9 cellular contexts compared by ENCODE assay signal in genomic region chr17:1197379-1197778, GRCh38. TPM values are rescaled to one million over a fixed set of nuclear protein-coding genes. Genes with fewer than 3 reads are reported as not detected.
DNase-seq lines count a peak whose midpoint lies in the region; ATAC-seq and TF ChIP-seq lines count a peak whose summit lies in the region.
"Had no signal": no experiment of that assay in that cellular context is flagged by ENCODE, and none has a peak within 500 bp of the region (broad histone marks: within the 10 kb centered on the region; RNA-seq: fewer than 3 reads in every experiment).

No MANE protein-coding gene starts in this region.

- H3K36me3 Mint-ChIP-seq in activated naive CD4-positive, alpha-beta T cell treated with anti-CD3 and anti-CD28 coated beads, Interleukin-2, amount 10 ng/mL, durations not matched to agents 7 days and 5 days = peaks cover 1% of the 10 kb centered on the region
- no peaks in the 10 kb centered on the region for H3K36me3 Mint-ChIP-seq in T-helper 17 cell (ENCODE audit: low read depth)

- H3K36me3 ChIP-seq in upper lobe of left lung = no peaks in the 10 kb centered on the region
- H3K36me3 ChIP-seq: SJSA1 had no signal

- no peak overlapping the region for H3K4me3 Mint-ChIP-seq in activated naive CD4-positive, alpha-beta T cell treated with anti-CD3 and anti-CD28 coated beads, Interleukin-2, amount 10 ng/mL, durations not matched to agents 7 days and 5 days
- H3K4me3 Mint-ChIP-seq in T-helper 17 cell = peak overlapping the region; percentile 70

- 44 to 64% methylated on average over 3 of the region's 3 CpGs for WGBS in upper lobe of left lung, 2 donors

- H3K27me3 Mint-ChIP-seq in activated naive CD4-positive, alpha-beta T cell treated with anti-CD3 and anti-CD28 coated beads, Interleukin-2, amount 10 ng/mL, durations not matched to agents 7 days and 5 days = peaks cover 21% of the 10 kb centered on the region
- H3K27me3 Mint-ChIP-seq in T-helper 17 cell = no peaks in the 10 kb centered on the region

- TF ChIP-seq POLR2A in upper lobe of left lung (IDR thresholded peaks at IDR 0.05) = peak in 1 of 4 donors; percentile 52

- TF ChIP-seq EP300 in upper lobe of left lung (IDR thresholded peaks at IDR 0.05) = peak in 2 of 4 donors; percentile 51 to 68

- peaks cover 58% of the 10 kb centered on the region for H3K4me1 Mint-ChIP-seq in activated naive CD4-positive, alpha-beta T cell treated with anti-CD3 and anti-CD28 coated beads, Interleukin-2, amount 10 ng/mL, durations not matched to agents 7 days and 5 days
- H3K4me1 Mint-ChIP-seq in T-helper 17 cell = peaks cover 25% of the 10 kb centered on the region

- H3K4me3 ChIP-seq in upper lobe of left lung = no peak overlapping the region
- H3K4me3 ChIP-seq: SJSA1 had no signal

- H3K9me3 Mint-ChIP-seq in activated naive CD4-positive, alpha-beta T cell treated with anti-CD3 and anti-CD28 coated beads, Interleukin-2, amount 10 ng/mL, durations not matched to agents 7 days and 5 days = no peaks in the 10 kb centered on the region

- CTCF ChIA-PET in activated naive CD4-positive, alpha-beta T cell treated with anti-CD3 and anti-CD28 coated beads, Interleukin-2, amount 10 ng/mL, durations not matched to agents 7 days and 5 days (lab: Charles Lee) = interaction anchor here (1.2 to 3.3 kb wide), 3 partner anchors 10 to 433 kb away, joined by 3 to 17 read pairs (median 15); no protein-coding TSS in a partner anchor

- H3K27ac ChIP-seq in upper lobe of left lung = peak overlapping the region; percentile 67 to 82 (median 76)
- H3K27ac ChIP-seq: SJSA1 had no signal

- H3K4me1 ChIP-seq in upper lobe of left lung = peaks cover 17 to 51% (median 26%) of the 10 kb centered on the region in 4 donors

- no peaks in the 10 kb centered on the region for H3K27me3 ChIP-seq in upper lobe of left lung
- H3K27me3 ChIP-seq: SJSA1 had no signal

- H3K9me3 ChIP-seq in T-helper 17 cell (ENCODE audit: control insufficient read depth, low read length, poor library complexity, severe bottlenecking) (no peaks in the 10 kb centered on the region), upper lobe of left lung (no peaks in the 10 kb centered on the region)
- H3K9me3 ChIP-seq: SJSA1 had no signal

- H3K27ac Mint-ChIP-seq in activated naive CD4-positive, alpha-beta T cell treated with anti-CD3 and anti-CD28 coated beads, Interleukin-2, amount 10 ng/mL, durations not matched to agents 7 days and 5 days = peak overlapping the region; percentile 87
- peak overlapping the region; percentile 21 for H3K27ac Mint-ChIP-seq in T-helper 17 cell

- no peak for TF ChIP-seq CTCF in upper lobe of left lung (IDR thresholded peaks at IDR 0.05)

- DNase-seq in activated naive CD4-positive, alpha-beta T cell treated with anti-CD3 and anti-CD28 coated beads, Interleukin-2, amount 10 ng/mL, durations not matched to agents 7 days and 5 days = no peak
- DNase-seq in activated naive CD4-positive, alpha-beta T cell treated with Interleukin-2 at 50 U/mL for 16 hours = no peak
- DNase-seq in T-helper 17 cell (no peak), iris pigment epithelial cell (ENCODE audit: low read depth) (peak; percentile 92), upper lobe of left lung (peak in 1 of 2 donors; percentile 59), dermis blood vessel endothelial cell (no peak)

- ATAC-seq in T-helper 17 cell (no peak), upper lobe of left lung (ENCODE audit: low FRiP score in 2 of 2) (peak; percentile 58 to 86), SK-N-SH treated with all-trans-retinoic acid at 6 μM for 48 hours (no peak), GM18858 (IDR thresholded peaks at IDR 0.05; ENCODE audit: unreplicated experiment) (no peak)

TF ChIP-seq in SK-N-SH treated with all-trans-retinoic acid at 6 μM for 48 hours, 23 proteins besides CTCF, POLR2A, EP300 and RAD21:
- TF ChIP-seq TCF4 (CRISPR knock-in tag; IDR thresholded peaks at IDR 0.05; ENCODE audit: borderline replicate concordance) = no peak
- TF ChIP-seq SNAI2 (CRISPR knock-in tag; IDR thresholded peaks at IDR 0.05) = no peak
- TF ChIP-seq ARNTL (CRISPR knock-in tag; IDR thresholded peaks at IDR 0.05; ENCODE audit: borderline replicate concordance, low read depth) = no peak
- TF ChIP-seq BACH2 (CRISPR knock-in tag; IDR thresholded peaks at IDR 0.05; ENCODE audit: borderline replicate concordance) = no peak
- no peak for TF ChIP-seq GLIS3 (CRISPR knock-in tag; IDR thresholded peaks at IDR 0.05)
- no peak for TF ChIP-seq TOX (CRISPR knock-in tag; IDR thresholded peaks at IDR 0.05; ENCODE audit: borderline replicate concordance)
- TF ChIP-seq ZNF565 (CRISPR knock-in tag; conservative IDR thresholded peaks at IDR 0.05; ENCODE audit: low read depth) = no peak
- no peak for TF ChIP-seq CREB5 (CRISPR knock-in tag; IDR thresholded peaks at IDR 0.05; ENCODE audit: low read depth)
- TF ChIP-seq, protein P1, sequence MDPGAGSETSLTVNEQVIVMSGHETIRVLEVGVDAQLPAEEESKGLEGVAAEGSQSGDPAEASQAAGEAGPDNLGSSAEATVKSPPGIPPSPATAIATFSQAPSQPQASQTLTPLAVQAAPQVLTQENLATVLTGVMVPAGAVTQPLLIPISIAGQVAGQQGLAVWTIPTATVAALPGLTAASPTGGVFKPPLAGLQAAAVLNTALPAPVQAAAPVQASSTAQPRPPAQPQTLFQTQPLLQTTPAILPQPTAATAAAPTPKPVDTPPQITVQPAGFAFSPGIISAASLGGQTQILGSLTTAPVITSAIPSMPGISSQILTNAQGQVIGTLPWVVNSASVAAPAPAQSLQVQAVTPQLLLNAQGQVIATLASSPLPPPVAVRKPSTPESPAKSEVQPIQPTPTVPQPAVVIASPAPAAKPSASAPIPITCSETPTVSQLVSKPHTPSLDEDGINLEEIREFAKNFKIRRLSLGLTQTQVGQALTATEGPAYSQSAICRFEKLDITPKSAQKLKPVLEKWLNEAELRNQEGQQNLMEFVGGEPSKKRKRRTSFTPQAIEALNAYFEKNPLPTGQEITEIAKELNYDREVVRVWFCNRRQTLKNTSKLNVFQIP (CRISPR knock-in tag; IDR thresholded peaks at IDR 0.05; ENCODE audit: borderline replicate concordance, low read depth) = no peak
- no peak for TF ChIP-seq ZNF8 (CRISPR knock-in tag; IDR thresholded peaks at IDR 0.05)
- no peak for TF ChIP-seq ZFP30 (CRISPR knock-in tag; IDR thresholded peaks at IDR 0.05)
- no peak for TF ChIP-seq CSDC2 (CRISPR knock-in tag; IDR thresholded peaks at IDR 0.05)
- TF ChIP-seq OSR1 (CRISPR knock-in tag; IDR thresholded peaks at IDR 0.05) = no peak

RNA-seq across cellular contexts. Expression of gene ABR, which starts 17.6 kb away (rescaled TPM):
- total RNA-seq in T-helper 17 cell = 100 to 1,000 TPM; 101 to 130 TPM
- 100 to 1,000 TPM; 117 to 645 (median 206) TPM for total RNA-seq in upper lobe of left lung
- total RNA-seq in dermis blood vessel endothelial cell = 38.5 and 54.6 TPM in 2 replicates

Comparison
In these comparisons a context has a peak if more than half of its experiments do, and no peak if none do; other contexts are left out.
1. ATAC-seq: peak in upper lobe of left lung (2 of 2); none in T-helper 17 cell (single experiment), SK-N-SH treated with all-trans-retinoic acid at 6 μM for 48 hours (single experiment) and GM18858 (single experiment).